ENCODE assay signal across 8 cellular contexts in genomic region chr6:28648035-28648877, GRCh38.
DNase-seq lines count a peak whose midpoint lies in the region; ATAC-seq and TF ChIP-seq lines count a peak whose summit lies in the region.

No MANE protein-coding gene starts in this region.

- H4K20me1 ChIP-seq in KMS-11 (ENCODE audit: insufficient read depth): no peaks in the 10 kb centered on the region

- no peaks in the 10 kb centered on the region for H3K36me3 ChIP-seq in KMS-11 (ENCODE audit: insufficient read depth)

- peak overlapping the region; percentile 66 for H3K27ac ChIP-seq in KMS-11

- WGBS in lower leg skin, 2 donors: 1 to 3% methylated on average over 27 of the region's 27 CpGs

- TF ChIP-seq POLR2A in Raji (IDR thresholded peaks at IDR 0.05; ENCODE audit: insufficient read depth, low read depth, low read length): peak; percentile 36; the same call in 1 of the 2 replicates
- TF ChIP-seq POLR2A in lower leg skin (IDR thresholded peaks at IDR 0.05): no peak

- peak; percentile 59 for DNase-seq in GM03348 (ENCODE audit: low spot score)
- peak; percentile 86 for DNase-seq in astrocyte of the hippocampus (ENCODE audit: low read depth, low spot score)
- peak; percentile 84 for DNase-seq in inferior parietal cortex (ENCODE audit: extremely low spot score)
- peak; percentile 77 for DNase-seq in stimulated activated CD4-positive, alpha-beta T cell treated with anti-CD3 and anti-CD28 coated beads, Interleukin-1b, Interleukin-23, amount 100 ng/mL, for 48 hours
- no peak for DNase-seq in lower leg skin (ENCODE audit: low spot score in 2 of 2)

- H3K27me3 ChIP-seq in KMS-11 (ENCODE audit: insufficient read depth, low read depth): no peaks in the 10 kb centered on the region

- TF ChIP-seq CTCF in KMS-11 (conservative IDR thresholded peaks at IDR 0.05; ENCODE audit: low read depth, low read length) (no peak), lower leg skin (IDR thresholded peaks at IDR 0.05) (no peak)

- intact Hi-C loops in lower leg skin (cut with DNase I; ENCODE audit: low total_unique reads): no loop called here

- peak overlapping the region; percentile 54; the same call in 1 of the 2 replicates for H3K9ac ChIP-seq in KMS-11

- H3K79me2 ChIP-seq in KMS-11 (ENCODE audit: insufficient read depth, low read depth): no peaks in the 10 kb centered on the region

- H3K4me2 ChIP-seq in KMS-11: peak overlapping the region; percentile 92; the same call in 1 of the 2 replicates

- ATAC-seq in GM18870 (IDR thresholded peaks at IDR 0.05; ENCODE audit: unreplicated experiment): no peak

- H3K4me3 ChIP-seq in KMS-11 (IDR thresholded peaks at IDR 0.05; ENCODE audit: insufficient read depth, low read depth, low read length) (peak overlapping the region; percentile 25), lower leg skin (ENCODE audit: low read depth, poor library complexity, severe bottlenecking) (no peak overlapping the region)

- peak overlapping the region; percentile 98 for H2AFZ ChIP-seq in KMS-11 (ENCODE audit: low read depth)

- peaks cover 12% of the 10 kb centered on the region for H3K4me1 ChIP-seq in KMS-11 (ENCODE audit: low read depth, poor library complexity, severe bottlenecking)

Comparison
In these comparisons a context has a peak if more than half of its experiments do, and no peak if none do; other contexts are left out.
1. DNase-seq: peak in GM03348 (single experiment), astrocyte of the hippocampus (single experiment), inferior parietal cortex (single experiment) and stimulated activated CD4-positive, alpha-beta T cell treated with anti-CD3 and anti-CD28 coated beads, Interleukin-1b, Interleukin-23, amount 100 ng/mL, for 48 hours (single experiment); none in lower leg skin (0 of 2).